22 cellular contexts compared by ENCODE assay signal in the genomic region with DNA sequence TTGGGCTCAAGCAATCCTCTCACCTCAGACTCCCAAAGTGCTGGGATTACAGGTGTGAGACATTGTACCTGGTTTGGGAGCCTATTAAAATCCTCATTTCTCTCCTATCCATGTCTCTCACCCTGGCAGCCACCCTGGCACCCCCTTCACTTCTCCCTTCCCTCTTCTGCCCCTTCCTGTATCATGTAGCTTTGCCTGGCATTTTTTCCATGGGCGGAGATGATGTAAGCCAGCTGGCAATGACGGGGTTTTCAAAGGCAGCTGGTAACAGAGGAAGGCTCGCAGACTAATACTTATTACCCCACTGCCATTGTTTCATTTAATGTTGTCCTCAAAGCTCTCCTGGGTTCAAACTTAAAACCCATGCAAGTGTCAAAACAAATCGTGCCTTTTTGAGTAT.
A peak's percentile ranks its signal among the peaks of the same experiment; 100 is the strongest.
DNase-seq lines count a peak whose midpoint lies in the region; ATAC-seq and TF ChIP-seq lines count a peak whose summit lies in the region.
"Had no signal": no experiment of that assay in that cellular context is flagged by ENCODE, and none has a peak within 500 bp of the region (broad histone marks: within the 10 kb centered on the region; RNA-seq: fewer than 3 reads in every experiment).

No MANE protein-coding gene starts in this region.

- ATAC-seq in left ventricle myocardium superior (peak; percentile 46), right cardiac atrium (no peak), lower lobe of right lung (no peak)
- ATAC-seq: left lobe of liver; stimulated activated naive CD8-positive, alpha-beta T cell treated with anti-CD3 and anti-CD28 coated beads, Interleukin-15, Interleukin-2, amounts not matched to agents 100 U/mL and 50 U/mL, for 24 hours had no signal

- DNase-seq in left ventricle myocardium superior (no peak), right cardiac atrium (no peak), SW480 (ENCODE audit: low spot score) (peak; percentile 29), fibroblast of villous mesenchyme (ENCODE audit: low read depth) (peak; percentile 38), epidermal melanocyte (ENCODE audit: insufficient read length, low spot score) (no peak), OCI-LY7 (ENCODE audit: low spot score) (no peak), lower lobe of right lung (no peak)
- DNase-seq: activated CD4-positive, alpha-beta T cell treated with anti-CD3 and anti-CD28 coated beads, Interleukin-2, amount 50 U/mL, for 48 hours; activated gamma-delta T cell treated with Interleukin-2 at 50 U/mL for 16 hours; CD8-positive, alpha-beta memory T cell; dorsolateral prefrontal cortex; HCEC 1CT; NCI-H1092 treated with DMSO at 0.1 percent for 48 hours; NCI-H2081 treated with DMSO at 0.1 percent for 48 hours; NCI-H524; SIG-M5; stimulated activated CD4-positive, alpha-beta T cell treated with anti-CD3 and anti-CD28 coated beads, Interleukin-2, amount 100 ng/mL, for 24 hours; stimulated activated naive CD8-positive, alpha-beta T cell treated with anti-CD3 and anti-CD28 coated beads, Interleukin-15, Interleukin-2, amounts not matched to agents 100 U/mL and 50 U/mL, for 24 hours had no signal

- intact Hi-C loops in left ventricle myocardium superior (cut with micrococcal nuclease) = no loop called here
- intact Hi-C loops in right cardiac atrium (cut with DNase I) = no loop called here
- intact Hi-C loops in OCI-LY7 (cut with micrococcal nuclease; ENCODE audit: unreplicated experiment) = no loop called here
- intact Hi-C loops in lower lobe of right lung (cut with DNase I) = no loop called here

- POLR2A ChIA-PET in OCI-LY7 (lab: Charles Lee) = interaction anchor here (0.6 to 1.1 kb wide), 3 partner anchors 8 to 26 kb away, joined by 3 read pairs; no protein-coding TSS in a partner anchor

- no peak overlapping the region for H3K4me3 ChIP-seq in right cardiac atrium (ENCODE audit: low read length)
- H3K4me3 ChIP-seq in fibroblast of villous mesenchyme (ENCODE audit: low read depth, low read length) = no peak overlapping the region
- H3K4me3 ChIP-seq in OCI-LY7 (ENCODE audit: low read depth, low read length, poor library complexity, severe bottlenecking) = no peak overlapping the region
- H3K4me3 ChIP-seq in lower lobe of right lung = no peak overlapping the region
- H3K4me3 ChIP-seq: cardiac muscle cell, dorsolateral prefrontal cortex, skin epidermis, tibial nerve had no signal

- H3K4me1 ChIP-seq in right cardiac atrium (ENCODE audit: control insufficient read depth, insufficient read depth, low read length) (no peaks in the 10 kb centered on the region), OCI-LY7 (ENCODE audit: insufficient read depth, low read length, poor library complexity, severe bottlenecking) (peaks cover 32% of the 10 kb centered on the region), lower lobe of right lung (peaks cover 4% of the 10 kb centered on the region)

- H3K79me2 ChIP-seq in OCI-LY7 (ENCODE audit: insufficient read depth, low read depth, low read length) = no peaks in the 10 kb centered on the region

- no peaks in the 10 kb centered on the region for H3K36me3 ChIP-seq in OCI-LY7 (ENCODE audit: insufficient read depth, low read length)
- H3K36me3 ChIP-seq in lower lobe of right lung = no peaks in the 10 kb centered on the region
- H3K36me3 ChIP-seq: cardiac muscle cell, tibial nerve had no signal

- 62% methylated on average over 4 of the region's 4 CpGs for WGBS in right cardiac atrium

- H4K20me1 ChIP-seq in OCI-LY7 (ENCODE audit: insufficient read depth, low read length) = no peaks in the 10 kb centered on the region

- H3K27ac ChIP-seq in right cardiac atrium (ENCODE audit: low read length) (no peak overlapping the region), OCI-LY7 (ENCODE audit: low read depth, low read length, poor library complexity, severe bottlenecking) (no peak overlapping the region), lower lobe of right lung (no peak overlapping the region)
- H3K27ac ChIP-seq: cardiac muscle cell, dorsolateral prefrontal cortex, skin epidermis, tibial nerve had no signal

- no TSS peak for BruUV-seq in OCI-LY7 (replicated peaks; lab: Mats Ljungman, UMichigan)

- H3K27me3 ChIP-seq in right cardiac atrium (ENCODE audit: control insufficient read depth, insufficient read depth) (no peaks in the 10 kb centered on the region), lower lobe of right lung (ENCODE audit: low read depth) (peaks cover 13% of the 10 kb centered on the region)
- H3K27me3 ChIP-seq: tibial nerve had no signal

- no peak overlapping the region for H2AFZ ChIP-seq in OCI-LY7 (ENCODE audit: low read length)

- CTCF ChIA-PET in OCI-LY7 (lab: Charles Lee; ENCODE audit: unreplicated experiment) = no interaction called here

- H3K9me2 ChIP-seq in OCI-LY7 (ENCODE audit: insufficient read depth, low read length) = no peaks in the 10 kb centered on the region

- H3K9me3 ChIP-seq in right cardiac atrium (ENCODE audit: control insufficient read depth, low read length) = no peaks in the 10 kb centered on the region
- no peaks in the 10 kb centered on the region for H3K9me3 ChIP-seq in OCI-LY7 (ENCODE audit: low read length)
- H3K9me3 ChIP-seq in lower lobe of right lung = no peaks in the 10 kb centered on the region
- H3K9me3 ChIP-seq: tibial nerve had no signal

- TF ChIP-seq CTCF in fibroblast of villous mesenchyme (IDR thresholded peaks at IDR 0.05; ENCODE audit: insufficient read depth, low read depth, low read length) = no peak
- no peak for TF ChIP-seq CTCF in OCI-LY7 (conservative IDR thresholded peaks at IDR 0.05; ENCODE audit: low read length)
- TF ChIP-seq CTCF in lower lobe of right lung (IDR thresholded peaks at IDR 0.05) = no peak

- no peak overlapping the region for H3K4me2 ChIP-seq in OCI-LY7 (ENCODE audit: low read length)

Comparison
In these comparisons a context has a peak if more than half of its experiments do, and no peak if none do; other contexts are left out.
1. DNase-seq: peak in SW480 (single experiment) and fibroblast of villous mesenchyme (single experiment); none in left ventricle myocardium superior (single experiment), right cardiac atrium (0 of 3), epidermal melanocyte (single experiment), OCI-LY7 (single experiment) and lower lobe of right lung (single experiment).